In the genomic region with DNA sequence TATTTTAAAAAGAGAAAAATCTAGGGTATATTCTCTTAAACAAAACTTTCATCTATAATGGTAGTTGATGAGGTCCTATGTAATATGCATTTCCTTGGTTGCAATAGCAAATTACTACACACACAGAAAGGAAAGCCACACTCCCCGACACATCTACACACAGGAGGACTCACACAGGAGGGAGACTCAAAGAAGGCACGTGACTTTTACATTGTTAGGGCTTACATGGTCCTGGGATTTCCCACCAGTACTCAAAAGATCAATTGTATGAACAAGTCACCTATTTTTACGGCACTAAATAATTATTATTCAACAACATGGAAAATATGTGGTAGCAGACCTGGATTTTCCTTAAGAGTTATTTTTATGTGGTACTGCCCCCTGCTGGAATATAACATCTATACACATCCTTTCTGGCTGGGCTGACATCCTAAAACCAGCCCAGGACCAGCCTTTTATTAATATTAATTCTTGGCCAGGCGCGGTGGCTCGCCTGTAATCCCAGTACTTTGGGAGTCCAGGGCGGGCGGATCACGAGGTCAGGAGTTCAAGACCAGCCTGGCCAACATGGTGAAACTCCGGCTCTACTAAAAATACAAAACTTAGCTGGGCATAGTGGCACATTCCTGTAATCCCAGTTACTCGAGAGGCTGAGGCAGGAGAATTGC, we compare ENCODE assay signal across 8 cellular contexts. TPM values are rescaled to one million over a fixed set of nuclear protein-coding genes. Genes with fewer than 3 reads are reported as not detected.
DNase-seq lines count a peak whose midpoint lies in the region; ATAC-seq and TF ChIP-seq lines count a peak whose summit lies in the region.

No MANE protein-coding gene starts in this region.

- WGBS in endodermal cell (ENCODE audit: insufficient coverage in 1 of 2, insufficient read length in 1 of 2), 2 experiments: 60 to 63% methylated on average over 9 to 10 of the region's 11 CpGs

- no peak overlapping the region for H3K27ac ChIP-seq in Peyer's patch
- no peak overlapping the region for H3K27ac ChIP-seq in endodermal cell (ENCODE audit: low read depth, low read length)

- no peak overlapping the region for H3K9ac ChIP-seq in endodermal cell (ENCODE audit: extremely low read depth, low read length, poor library complexity, severe bottlenecking)

- peak overlapping the region; percentile 0 for H3K27ac Mint-ChIP-seq in activated naive CD4-positive, alpha-beta T cell treated with anti-CD3 and anti-CD28 coated beads, Interleukin-2, amount 50 U/mL, for 24 hours
- no peak overlapping the region for H3K27ac Mint-ChIP-seq in activated naive CD4-positive, alpha-beta T cell treated with anti-CD3 and anti-CD28 coated beads for 36 hours
- no peak overlapping the region for H3K27ac Mint-ChIP-seq in endodermal cell

- intact Hi-C loops in activated naive CD4-positive, alpha-beta T cell treated with anti-CD3 and anti-CD28 coated beads for 36 hours (cut with micrococcal nuclease): loop anchor here (1.0 kb wide), 3 partner anchors 96 to 387 kb away; a partner anchor contains a TSS
- intact Hi-C loops in mucosa of descending colon (cut with DNase I, micrococcal nuclease): loop anchor here in 1 of 2 donors (5.0 kb wide), 1 partner anchor 378 kb away; no protein-coding TSS in a partner anchor

- ATAC-seq in mucosa of descending colon (peak; percentile 64), HG03097 (IDR thresholded peaks at IDR 0.05; ENCODE audit: low FRiP score, unreplicated experiment) (no peak), HG03354 (IDR thresholded peaks at IDR 0.05; ENCODE audit: poor library complexity, severe bottlenecking, unreplicated experiment) (no peak)

- no peak for DNase-seq in activated naive CD4-positive, alpha-beta T cell treated with anti-CD3 and anti-CD28 coated beads for 36 hours
- peak; percentile 56 for DNase-seq in HPDE6-E6E7 (ENCODE audit: extremely low spot score)
- no peak for DNase-seq in Peyer's patch
- DNase-seq in endodermal cell: peak; percentile 45
- DNase-seq in mucosa of descending colon: peak in 1 of 3 donors; percentile 45

- H3K4me1 ChIP-seq in Peyer's patch: no peaks in the 10 kb centered on the region
- H3K4me1 ChIP-seq in endodermal cell (ENCODE audit: control insufficient read depth, insufficient read depth, low read length): no peaks in the 10 kb centered on the region
- no peaks in the 10 kb centered on the region for H3K4me1 ChIP-seq in mucosa of descending colon (ENCODE audit: low read depth)

- H3K4me3 ChIP-seq in Peyer's patch (no peak overlapping the region), endodermal cell (ENCODE audit: low read length) (no peak overlapping the region), mucosa of descending colon (no peak overlapping the region)

- H3K36me3 Mint-ChIP-seq in activated naive CD4-positive, alpha-beta T cell treated with anti-CD3 and anti-CD28 coated beads, Interleukin-2, amount 50 U/mL, for 24 hours: no peaks in the 10 kb centered on the region
- H3K36me3 Mint-ChIP-seq in activated naive CD4-positive, alpha-beta T cell treated with anti-CD3 and anti-CD28 coated beads for 36 hours (ENCODE audit: low read depth): no peaks in the 10 kb centered on the region
- H3K36me3 Mint-ChIP-seq in endodermal cell (ENCODE audit: low read depth): no peaks in the 10 kb centered on the region

- TF ChIP-seq POLR2A in Peyer's patch (IDR thresholded peaks at IDR 0.05): no peak

- H3K4me3 Mint-ChIP-seq in activated naive CD4-positive, alpha-beta T cell treated with anti-CD3 and anti-CD28 coated beads, Interleukin-2, amount 50 U/mL, for 24 hours: no peak overlapping the region
- no peak overlapping the region for H3K4me3 Mint-ChIP-seq in activated naive CD4-positive, alpha-beta T cell treated with anti-CD3 and anti-CD28 coated beads for 36 hours
- no peak overlapping the region for H3K4me3 Mint-ChIP-seq in endodermal cell

- no peaks in the 10 kb centered on the region for H3K36me3 ChIP-seq in Peyer's patch
- no peaks in the 10 kb centered on the region for H3K36me3 ChIP-seq in endodermal cell (ENCODE audit: control insufficient read depth, insufficient read depth, low read length)
- no peaks in the 10 kb centered on the region for H3K36me3 ChIP-seq in mucosa of descending colon (ENCODE audit: low read depth)

- no peaks in the 10 kb centered on the region for H3K9me3 ChIP-seq in Peyer's patch
- H3K9me3 ChIP-seq in endodermal cell (ENCODE audit: control insufficient read depth, low read length): no peaks in the 10 kb centered on the region
- no peaks in the 10 kb centered on the region for H3K9me3 ChIP-seq in mucosa of descending colon

- no peaks in the 10 kb centered on the region for H3K9me3 Mint-ChIP-seq in activated naive CD4-positive, alpha-beta T cell treated with anti-CD3 and anti-CD28 coated beads, Interleukin-2, amount 50 U/mL, for 24 hours
- no peaks in the 10 kb centered on the region for H3K9me3 Mint-ChIP-seq in activated naive CD4-positive, alpha-beta T cell treated with anti-CD3 and anti-CD28 coated beads for 36 hours
- no peaks in the 10 kb centered on the region for H3K9me3 Mint-ChIP-seq in endodermal cell

- TF ChIP-seq CTCF in Peyer's patch (IDR thresholded peaks at IDR 0.05): peak; percentile 19 to 71 (median 64)
- peak; percentile 83 for TF ChIP-seq CTCF in endodermal cell (conservative IDR thresholded peaks at IDR 0.05)
- TF ChIP-seq CTCF in mucosa of descending colon (IDR thresholded peaks at IDR 0.05): no peak

- CTCF ChIA-PET in activated naive CD4-positive, alpha-beta T cell treated with anti-CD3 and anti-CD28 coated beads for 36 hours (lab: Charles Lee): interaction anchor here (0.5 to 1.2 kb wide), 7 partner anchors 14 to 422 kb away, joined by 3 to 4 read pairs (median 3); no protein-coding TSS in a partner anchor

- H3K27me3 Mint-ChIP-seq in activated naive CD4-positive, alpha-beta T cell treated with anti-CD3 and anti-CD28 coated beads, Interleukin-2, amount 50 U/mL, for 24 hours: peaks cover 8% of the 10 kb centered on the region
- H3K27me3 Mint-ChIP-seq in activated naive CD4-positive, alpha-beta T cell treated with anti-CD3 and anti-CD28 coated beads for 36 hours (ENCODE audit: low read depth): peaks cover 6% of the 10 kb centered on the region
- no peaks in the 10 kb centered on the region for H3K27me3 Mint-ChIP-seq in endodermal cell (ENCODE audit: insufficient read depth)

- H3K27me3 ChIP-seq in Peyer's patch (no peaks in the 10 kb centered on the region), endodermal cell (ENCODE audit: control insufficient read depth, insufficient read depth, low read length, poor library complexity, severe bottlenecking) (no peaks in the 10 kb centered on the region)

- no peaks in the 10 kb centered on the region for H3K4me1 Mint-ChIP-seq in activated naive CD4-positive, alpha-beta T cell treated with anti-CD3 and anti-CD28 coated beads, Interleukin-2, amount 50 U/mL, for 24 hours
- H3K4me1 Mint-ChIP-seq in activated naive CD4-positive, alpha-beta T cell treated with anti-CD3 and anti-CD28 coated beads for 36 hours (ENCODE audit: low read depth): no peaks in the 10 kb centered on the region
- peaks cover 5% of the 10 kb centered on the region for H3K4me1 Mint-ChIP-seq in endodermal cell

RNA-seq across cellular contexts. Expression of a gene that starts 33.9 kb away (rescaled TPM):
- 10 to 100 TPM; 78.6 to 89.4 TPM for total RNA-seq in activated naive CD4-positive, alpha-beta T cell treated with anti-CD3 and anti-CD28 coated beads for 36 hours
- total RNA-seq in Peyer's patch: 10 to 100 TPM; 59.2 to 98.2 (median 78.7) TPM
- total RNA-seq in endodermal cell: 10 to 100 TPM; 11.4 to 15.0 TPM
- 18.1 TPM for polyA plus RNA-seq in endodermal cell (2013, experiment 1 of 2)
- polyA plus RNA-seq in endodermal cell (2013, experiment 2 of 2): 13.2 TPM
- 10 to 100 TPM; 55.3 to 74.3 (median 56.4) TPM for total RNA-seq in mucosa of descending colon

Comparison
In these comparisons a context has a peak if more than half of its experiments do, and no peak if none do; other contexts are left out.
1. DNase-seq: peak in HPDE6-E6E7 (single experiment) and endodermal cell (single experiment); none in activated naive CD4-positive, alpha-beta T cell treated with anti-CD3 and anti-CD28 coated beads for 36 hours (single experiment) and Peyer's patch (0 of 3).